27 cellular contexts compared by ENCODE assay signal in genomic region chr7:139955098-139955820, GRCh38.
"Had no signal": no experiment of that assay in that cellular context is flagged by ENCODE, and none has a peak within 500 bp of the region (broad histone marks: within the 10 kb centered on the region; RNA-seq: fewer than 3 reads in every experiment).

No MANE protein-coding gene starts in this region.

- H3K36me3 Mint-ChIP-seq: activated CD8-positive, alpha-beta memory T cell treated with anti-CD3 and anti-CD28 coated beads, Interleukin-2, amount 10 ng/mL, durations not matched to agents 7 days and 5 days; activated naive CD4-positive, alpha-beta T cell treated with anti-CD3 and anti-CD28 coated beads, Interleukin-2, amount 50 U/mL, for 24 hours had no signal

- H3K4me3 Mint-ChIP-seq: activated B cell treated with CpG ODN at 0.5 μM for 24 hours; activated CD4-positive, alpha-beta T cell treated with anti-CD3 and anti-CD28 coated beads, Interleukin-2, amount 10 ng/mL, durations not matched to agents 24 days and 14 days; activated CD8-positive, alpha-beta memory T cell treated with anti-CD3 and anti-CD28 coated beads, Interleukin-2, amount 10 ng/mL, durations not matched to agents 7 days and 5 days; activated naive CD4-positive, alpha-beta T cell treated with anti-CD3 and anti-CD28 coated beads, Interleukin-2, amount 50 U/mL, for 24 hours; activated T-cell treated with anti-CD3 and anti-CD28 coated beads, Interleukin-2, amount 50 U/mL, for 24 hours; activated T-helper 1 cell treated with anti-CD3 and anti-CD28 coated beads, Interleukin-12 subunit alpha, Interleukin-12 subunit beta, Interleukin-2, Interleukin-4 antibody, amounts not matched to agents 30 ng/mL and 10 ng/mL and 1 ng/mL, durations not matched to agents 14 hours and 24 hours and 36 hours; T-helper 1 cell treated with Interleukin-12 subunit alpha and Interleukin-12 subunit beta and Interleukin-4 antibody, amounts not matched to agents 30 μg/mL and 1 μg/mL, for 36 hours had no signal

- DNase-seq: activated B cell treated with CpG ODN at 0.5 μM for 24 hours; activated CD4-positive, alpha-beta T cell treated with anti-CD3 and anti-CD28 coated beads for 1 hour; activated CD4-positive, alpha-beta T cell treated with anti-CD3 and anti-CD28 coated beads, Interleukin-2, amount 10 ng/mL, durations not matched to agents 24 days and 14 days; activated CD4-positive, alpha-beta T cell treated with anti-CD3 and anti-CD28 coated beads, Interleukin-2, amount 50 U/mL, for 48 hours; activated CD8-positive, alpha-beta memory T cell treated with anti-CD3 and anti-CD28 coated beads, Interleukin-2, amount 10 ng/mL, durations not matched to agents 7 days and 5 days; activated effector memory CD4-positive, alpha-beta T cell treated with Interleukin-2 at 50 U/mL for 16 hours; activated naive CD4-positive, alpha-beta T cell; activated T-cell treated with anti-CD3 and anti-CD28 coated beads, Interleukin-2, amount 50 U/mL, for 24 hours; body of pancreas; central memory CD4-positive, alpha-beta T cell; MV-4-11; NCI-H1092 treated with DMSO at 0.1 percent for 48 hours; NCI-H1436; NCI-H1694 treated with DMSO at 0.1 percent for 48 hours; NCI-H2081; NCI-H526; NCI-H82; PC-3; SHP77 had no signal

- H3K4me2 ChIP-seq: KMS-11 had no signal

- H3K9me3 Mint-ChIP-seq: activated B cell treated with CpG ODN at 0.5 μM for 24 hours; activated CD4-positive, alpha-beta T cell treated with anti-CD3 and anti-CD28 coated beads, Interleukin-2, amount 10 ng/mL, durations not matched to agents 24 days and 14 days; activated naive CD4-positive, alpha-beta T cell treated with anti-CD3 and anti-CD28 coated beads, Interleukin-2, amount 50 U/mL, for 24 hours; activated T-cell treated with anti-CD3 and anti-CD28 coated beads, Interleukin-2, amount 50 U/mL, for 24 hours; activated T-helper 1 cell treated with anti-CD3 and anti-CD28 coated beads, Interleukin-12 subunit alpha, Interleukin-12 subunit beta, Interleukin-2, Interleukin-4 antibody, amounts not matched to agents 30 ng/mL and 10 ng/mL and 1 ng/mL, durations not matched to agents 14 hours and 24 hours and 36 hours; T-helper 1 cell treated with Interleukin-12 subunit alpha and Interleukin-12 subunit beta and Interleukin-4 antibody, amounts not matched to agents 30 μg/mL and 1 μg/mL, for 36 hours had no signal

- H3K4me1 Mint-ChIP-seq: activated B cell treated with CpG ODN at 0.5 μM for 24 hours; activated CD4-positive, alpha-beta T cell treated with anti-CD3 and anti-CD28 coated beads, Interleukin-2, amount 10 ng/mL, durations not matched to agents 24 days and 14 days; activated CD8-positive, alpha-beta memory T cell treated with anti-CD3 and anti-CD28 coated beads, Interleukin-2, amount 10 ng/mL, durations not matched to agents 7 days and 5 days; activated naive CD4-positive, alpha-beta T cell treated with anti-CD3 and anti-CD28 coated beads, Interleukin-2, amount 50 U/mL, for 24 hours had no signal

- H3K27me3 Mint-ChIP-seq: activated naive CD4-positive, alpha-beta T cell treated with anti-CD3 and anti-CD28 coated beads, Interleukin-2, amount 50 U/mL, for 24 hours; activated T-cell treated with anti-CD3 and anti-CD28 coated beads, Interleukin-2, amount 50 U/mL, for 24 hours had no signal

- H3K4me3 ChIP-seq: ascending aorta, body of pancreas, SJSA1 had no signal

- H3K27ac ChIP-seq: ascending aorta, body of pancreas, KMS-11, SJSA1 had no signal

- H3K36me3 ChIP-seq: ascending aorta, SJSA1 had no signal

- H3K4me1 ChIP-seq: ascending aorta had no signal

- H3K9ac ChIP-seq: KMS-11 had no signal

- ATAC-seq: activated CD8-positive, alpha-beta memory T cell treated with anti-CD3 and anti-CD28 coated beads, Interleukin-2, amount 10 ng/mL, durations not matched to agents 7 days and 5 days; body of pancreas; PC-3 had no signal

- FAIRE-seq: bronchial epithelial cell, RCC 7860 had no signal

- H3K27me3 ChIP-seq: ascending aorta, body of pancreas, SJSA1 had no signal

- H3K27ac Mint-ChIP-seq: activated B cell treated with CpG ODN at 0.5 μM for 24 hours; activated CD4-positive, alpha-beta T cell treated with anti-CD3 and anti-CD28 coated beads, Interleukin-2, amount 10 ng/mL, durations not matched to agents 24 days and 14 days; activated CD8-positive, alpha-beta memory T cell treated with anti-CD3 and anti-CD28 coated beads, Interleukin-2, amount 10 ng/mL, durations not matched to agents 7 days and 5 days; activated naive CD4-positive, alpha-beta T cell treated with anti-CD3 and anti-CD28 coated beads, Interleukin-2, amount 50 U/mL, for 24 hours; activated T-cell treated with anti-CD3 and anti-CD28 coated beads, Interleukin-2, amount 50 U/mL, for 24 hours; activated T-helper 1 cell treated with anti-CD3 and anti-CD28 coated beads, Interleukin-12 subunit alpha, Interleukin-12 subunit beta, Interleukin-2, Interleukin-4 antibody, amounts not matched to agents 30 ng/mL and 10 ng/mL and 1 ng/mL, durations not matched to agents 14 hours and 24 hours and 36 hours; T-helper 1 cell treated with Interleukin-12 subunit alpha and Interleukin-12 subunit beta and Interleukin-4 antibody, amounts not matched to agents 30 μg/mL and 1 μg/mL, for 36 hours had no signal

- H3K9me3 ChIP-seq: ascending aorta, body of pancreas, SJSA1 had no signal
